Comparison of ENCODE assay signal across 10 cellular contexts in the genomic region with DNA sequence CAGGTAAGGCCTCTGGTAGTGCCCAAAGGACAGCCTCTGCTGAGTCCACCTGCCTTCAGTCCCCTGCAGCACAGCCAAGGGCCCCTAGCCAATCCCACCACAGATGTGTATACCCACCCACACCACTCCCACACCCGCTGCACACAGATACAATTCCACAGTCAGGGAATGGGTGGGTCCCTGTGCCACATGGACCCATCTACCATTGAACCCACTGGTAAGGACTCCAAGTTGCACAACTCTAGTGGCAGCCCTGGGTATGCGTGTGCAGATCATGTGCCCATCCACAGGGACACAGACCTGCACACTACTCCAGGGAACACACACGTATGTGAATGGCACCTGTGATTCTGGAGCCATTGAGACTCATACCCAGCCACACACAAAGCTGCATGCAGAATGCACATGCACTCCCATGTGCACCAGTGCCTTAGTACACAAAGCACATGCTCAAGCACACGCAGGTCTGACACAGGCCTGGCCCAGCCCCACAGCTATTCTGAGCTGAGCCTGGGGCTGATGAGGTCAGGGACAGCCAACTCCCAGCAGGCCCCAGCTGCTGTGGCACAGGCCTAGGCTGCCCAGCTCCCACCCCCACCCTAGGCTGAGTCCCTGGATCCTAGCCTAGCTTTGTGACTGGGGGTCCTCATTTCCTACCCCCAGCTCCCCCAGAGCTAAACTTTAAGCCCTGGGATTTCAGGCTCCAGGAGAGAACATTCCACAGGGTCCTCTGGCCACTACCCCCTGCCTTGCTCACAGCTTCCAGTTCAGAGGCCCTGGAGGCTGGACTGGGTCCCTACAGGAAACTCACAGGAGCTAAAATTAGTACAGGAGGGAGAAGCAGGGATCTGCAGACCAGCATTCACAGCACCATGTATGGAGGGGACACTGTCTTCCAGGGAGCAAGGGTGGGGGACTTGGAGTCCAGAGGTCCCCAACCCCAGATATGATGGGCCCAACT. TPM values are rescaled to one million over a fixed set of nuclear protein-coding genes. Genes with fewer than 3 reads are reported as not detected.
DNase-seq lines count a peak whose midpoint lies in the region; FAIRE-seq and TF ChIP-seq lines count a peak whose summit lies in the region.
"Had no signal": no experiment of that assay in that cellular context is flagged by ENCODE, and none has a peak within 500 bp of the region (broad histone marks: within the 10 kb centered on the region; RNA-seq: fewer than 3 reads in every experiment).

No MANE protein-coding gene starts in this region.

- no peak overlapping the region for H2AFZ ChIP-seq in endothelial cell of umbilical vein (ENCODE audit: low read depth, low read length)

- H3K9me3 ChIP-seq in BLaER1, result no peaks in the 10 kb centered on the region
- H3K9me3 ChIP-seq in endothelial cell of umbilical vein (replicated peaks; ENCODE audit: control insufficient read depth, insufficient read depth, low read length), result no peaks in the 10 kb centered on the region
- no peaks in the 10 kb centered on the region for H3K9me3 ChIP-seq in mucosa of rectum (ENCODE audit: control insufficient read depth in 2 of 2, low read length in 2 of 2)

- no peaks in the 10 kb centered on the region for H3K36me3 ChIP-seq in BLaER1
- H3K36me3 ChIP-seq in endothelial cell of umbilical vein (ENCODE audit: control insufficient read depth in 2 of 2, extremely low read depth in 1 of 2, insufficient read depth in 2 of 2, low read length in 2 of 2), result no peaks in the 10 kb centered on the region
- no peaks in the 10 kb centered on the region for H3K36me3 ChIP-seq in mucosa of rectum (ENCODE audit: control insufficient read depth in 2 of 2, insufficient read depth in 2 of 2, low read length in 2 of 2)

- H3K4me2 ChIP-seq in BLaER1 (peak overlapping the region; percentile 100), endothelial cell of umbilical vein (ENCODE audit: insufficient read depth, low read length) (no peak overlapping the region)

- DNase-seq in RPMI8226, result peak; percentile 58
- DNase-seq in endothelial cell of umbilical vein (ENCODE audit: low read depth, low spot score), result no peak
- no peak for DNase-seq in H4 (ENCODE audit: low spot score)
- DNase-seq in NCI-H524 treated with DMSO at 0.1 percent for 48 hours (lab: John Stamatoyannopoulos, UW), result no peak
- no peak for DNase-seq in activated gamma-delta T cell (lab: John Stamatoyannopoulos, UW)
- DNase-seq in NCI-H345 (lab: John Stamatoyannopoulos, UW), result no peak

- no peaks in the 10 kb centered on the region for H3K79me2 ChIP-seq in endothelial cell of umbilical vein (ENCODE audit: control insufficient read depth, insufficient read depth, low read length)

- H4K20me1 ChIP-seq in BLaER1, result no peaks in the 10 kb centered on the region
- no peaks in the 10 kb centered on the region for H4K20me1 ChIP-seq in endothelial cell of umbilical vein (replicated peaks; ENCODE audit: control insufficient read depth, extremely low read depth, insufficient read depth, low read length)

- TF ChIP-seq POLR2A in endothelial cell of umbilical vein (IDR thresholded peaks at IDR 0.05; ENCODE audit: low read depth, low read length), result no peak

- POLR2A ChIA-PET in endothelial cell of umbilical vein (lab: Charles Lee), result interaction anchor here (0.7 kb wide), 1 partner anchor 623 kb away, joined by 3 read pairs; no protein-coding TSS in a partner anchor

- H3K4me3 ChIP-seq in BLaER1 (0 out of 2 replicates have a peak overlapping the region, but pooled peaks have one; percentile 71), endothelial cell of umbilical vein (replicated peaks in 1 of 3; ENCODE audit: insufficient read depth in 1 of 3, low read depth in 1 of 3, low read length in 3 of 3) (no peak overlapping the region), mucosa of rectum (ENCODE audit: low read length in 2 of 2) (no peak overlapping the region)

- no TSS peak for BruUV-seq in endothelial cell of umbilical vein (replicated peaks; lab: Mats Ljungman, UMichigan)

- no peak for TF ChIP-seq CTCF in endothelial cell of umbilical vein (IDR thresholded peaks at IDR 0.05; ENCODE audit: extremely low read depth in 1 of 2, insufficient read depth in 1 of 2, low read depth in 1 of 2, low read length in 2 of 2)

- intact Hi-C loops in endothelial cell of umbilical vein (cut with micrococcal nuclease), result loop anchor here (2.0 kb wide), 1 partner anchor 65 kb away; no protein-coding TSS in a partner anchor

- peaks cover 65% of the 10 kb centered on the region for H3K4me1 ChIP-seq in BLaER1
- peaks cover 22% of the 10 kb centered on the region for H3K4me1 ChIP-seq in endothelial cell of umbilical vein (ENCODE audit: control insufficient read depth, extremely low read depth, insufficient read depth, low read length)
- H3K4me1 ChIP-seq in mucosa of rectum (ENCODE audit: control insufficient read depth in 2 of 2, insufficient read depth in 2 of 2, low read length in 2 of 2), result peaks cover 27 to 28% of the 10 kb centered on the region in 2 donors

- H3K9me1 ChIP-seq in endothelial cell of umbilical vein (replicated peaks; ENCODE audit: control insufficient read depth, extremely low read depth, insufficient read depth, low read length), result no peaks in the 10 kb centered on the region

- dilution Hi-C loops in endothelial cell of umbilical vein (cut with MboI; ENCODE audit: extremely low pct_ligation_motif_present, low sequenced_read_pairs), result no loop called here

- H3K9ac ChIP-seq in BLaER1 (peak overlapping the region; percentile 77; the same call in 1 of the 2 replicates), endothelial cell of umbilical vein (replicated peaks; ENCODE audit: extremely low read depth, insufficient read depth, low read length) (no peak overlapping the region), mucosa of rectum (ENCODE audit: low read depth in 1 of 2, low read length in 2 of 2) (peak overlapping the region in 1 of 2 donors; percentile 2)

- CTCF ChIA-PET in endothelial cell of umbilical vein (lab: Charles Lee), result interaction anchor here (0.6 to 2.9 kb wide), 13 partner anchors 9 to 675 kb away, joined by 3 to 18 read pairs (median 4); a partner anchor contains a TSS

- H3K27ac ChIP-seq in BLaER1 (peak overlapping the region; percentile 81), endothelial cell of umbilical vein (ENCODE audit: insufficient read depth, low read depth, low read length) (no peak overlapping the region), mucosa of rectum (ENCODE audit: low read depth in 2 of 2, low read length in 2 of 2) (peak overlapping the region; percentile 52 to 59)

- H3K27me3 ChIP-seq in BLaER1 (peaks cover 27% of the 10 kb centered on the region), endothelial cell of umbilical vein (ENCODE audit: control insufficient read depth in 2 of 2, insufficient read depth in 2 of 2, low read length in 2 of 2) (no peaks in the 10 kb centered on the region), mucosa of rectum (ENCODE audit: control insufficient read depth in 2 of 2, insufficient read depth in 2 of 2, low read length in 2 of 2) (peaks cover 0 to 3% of the 10 kb centered on the region in 2 donors)

- no peak for FAIRE-seq in endothelial cell of umbilical vein (lab: Jason Lieb, UNC)

TF ChIP-seq in endothelial cell of umbilical vein, 7 proteins besides CTCF, POLR2A, EP300 and RAD21:
- no peak for TF ChIP-seq JUN (IDR thresholded peaks at IDR 0.05; ENCODE audit: borderline replicate concordance, insufficient read depth, insufficient read length, low read depth)
- TF ChIP-seq, protein P1, sequence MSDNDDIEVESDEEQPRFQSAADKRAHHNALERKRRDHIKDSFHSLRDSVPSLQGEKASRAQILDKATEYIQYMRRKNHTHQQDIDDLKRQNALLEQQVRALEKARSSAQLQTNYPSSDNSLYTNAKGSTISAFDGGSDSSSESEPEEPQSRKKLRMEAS (IDR thresholded peaks at IDR 0.05; ENCODE audit: insufficient read depth, insufficient read length), result peak; percentile 21
- TF ChIP-seq POLR2AphosphoS5 (IDR thresholded peaks at IDR 0.05; ENCODE audit: insufficient read depth, low read depth, low read length), result no peak
- TF ChIP-seq GATA2 (IDR thresholded peaks at IDR 0.05; ENCODE audit: insufficient read depth, insufficient read length, low read depth, low read length), result no peak
- TF ChIP-seq MYC (IDR thresholded peaks at IDR 0.05; ENCODE audit: low read depth, low read length), result no peak

RNA-seq across cellular contexts. Expression of a gene that starts 2.8 kb away (rescaled TPM):
- 9.7 and 10.1 TPM in 2 replicates for total RNA-seq in endothelial cell of umbilical vein
- polyA plus RNA-seq in endothelial cell of umbilical vein, result 7.3 and 7.8 TPM in 2 replicates
- polyA plus RNA-seq in endothelial cell of umbilical vein (2011; cell fraction: cytosol; rRNA removed), result 2.7 and 3.3 TPM in 2 replicates
- polyA plus RNA-seq in endothelial cell of umbilical vein (2011; cell fraction: nucleus; rRNA removed), result 58.7 and 78.9 TPM in 2 replicates
- polyA plus RNA-seq in endothelial cell of umbilical vein (2012), result 6.6 and 7.5 TPM in 2 replicates
- polyA minus RNA-seq in endothelial cell of umbilical vein, result 7.5 and 8.4 TPM in 2 replicates
- polyA minus RNA-seq in endothelial cell of umbilical vein (2011; cell fraction: cytosol; rRNA and poly(A)+ RNA removed), result 6.0 TPM
- polyA minus RNA-seq in endothelial cell of umbilical vein (2011; cell fraction: nucleus; rRNA and poly(A)+ RNA removed), result 11.3 and 12.9 TPM in 2 replicates
- 0.25 and 0.39 TPM in 2 replicates for total RNA-seq in H4 (2014; rRNA removed; shearing (Covaris generic))

RNA-seq across cellular contexts. Expression of a gene that starts 5.0 kb away (rescaled TPM):
- total RNA-seq in endothelial cell of umbilical vein, result 0.18 and 0.27 TPM in 2 replicates
- 0.15 and 0.16 TPM in 2 replicates for polyA plus RNA-seq in endothelial cell of umbilical vein
- 0.14 and 0.38 TPM in 2 replicates for polyA plus RNA-seq in endothelial cell of umbilical vein (2011; cell fraction: cytosol; rRNA removed)
- 0.20 and 0.29 TPM in 2 replicates for polyA plus RNA-seq in endothelial cell of umbilical vein (2011; cell fraction: nucleus; rRNA removed)
- polyA plus RNA-seq in endothelial cell of umbilical vein (2012), result 0.23 TPM in 1 of 2 replicates, not detected in the other
- polyA minus RNA-seq in endothelial cell of umbilical vein, result 0.17 TPM in 1 of 2 replicates, not detected in the other
- polyA minus RNA-seq in endothelial cell of umbilical vein (2011; cell fraction: cytosol; rRNA and poly(A)+ RNA removed), result not detected
- polyA minus RNA-seq in endothelial cell of umbilical vein (2011; cell fraction: nucleus; rRNA and poly(A)+ RNA removed), result 0.24 TPM in 1 of 2 replicates, not detected in the other
- not detected in 2 replicates for total RNA-seq in H4 (2014; rRNA removed; shearing (Covaris generic))
- total RNA-seq: Daoy, LHCN-M2 had no signal

RNA-seq across cellular contexts. Expression of a gene that starts 21.4 kb away (rescaled TPM):
- not detected in 2 replicates for total RNA-seq in endothelial cell of umbilical vein
- polyA plus RNA-seq in endothelial cell of umbilical vein, result not detected in 2 replicates
- polyA plus RNA-seq in endothelial cell of umbilical vein (2011; cell fraction: cytosol; rRNA removed), result not detected in 2 replicates
- not detected in 2 replicates for polyA plus RNA-seq in endothelial cell of umbilical vein (2011; cell fraction: nucleus; rRNA removed)
- not detected in 2 replicates for polyA plus RNA-seq in endothelial cell of umbilical vein (2012)
- polyA minus RNA-seq in endothelial cell of umbilical vein, result not detected in 2 replicates
- polyA minus RNA-seq in endothelial cell of umbilical vein (2011; cell fraction: cytosol; rRNA and poly(A)+ RNA removed), result not detected
- polyA minus RNA-seq in endothelial cell of umbilical vein (2011; cell fraction: nucleus; rRNA and poly(A)+ RNA removed), result not detected in 2 replicates
- total RNA-seq in H4 (2014; rRNA removed; shearing (Covaris generic)), result not detected in 2 replicates
- total RNA-seq: Daoy, LHCN-M2 had no signal
